ENCODE assay signal across 8 cellular contexts in the genomic region with DNA sequence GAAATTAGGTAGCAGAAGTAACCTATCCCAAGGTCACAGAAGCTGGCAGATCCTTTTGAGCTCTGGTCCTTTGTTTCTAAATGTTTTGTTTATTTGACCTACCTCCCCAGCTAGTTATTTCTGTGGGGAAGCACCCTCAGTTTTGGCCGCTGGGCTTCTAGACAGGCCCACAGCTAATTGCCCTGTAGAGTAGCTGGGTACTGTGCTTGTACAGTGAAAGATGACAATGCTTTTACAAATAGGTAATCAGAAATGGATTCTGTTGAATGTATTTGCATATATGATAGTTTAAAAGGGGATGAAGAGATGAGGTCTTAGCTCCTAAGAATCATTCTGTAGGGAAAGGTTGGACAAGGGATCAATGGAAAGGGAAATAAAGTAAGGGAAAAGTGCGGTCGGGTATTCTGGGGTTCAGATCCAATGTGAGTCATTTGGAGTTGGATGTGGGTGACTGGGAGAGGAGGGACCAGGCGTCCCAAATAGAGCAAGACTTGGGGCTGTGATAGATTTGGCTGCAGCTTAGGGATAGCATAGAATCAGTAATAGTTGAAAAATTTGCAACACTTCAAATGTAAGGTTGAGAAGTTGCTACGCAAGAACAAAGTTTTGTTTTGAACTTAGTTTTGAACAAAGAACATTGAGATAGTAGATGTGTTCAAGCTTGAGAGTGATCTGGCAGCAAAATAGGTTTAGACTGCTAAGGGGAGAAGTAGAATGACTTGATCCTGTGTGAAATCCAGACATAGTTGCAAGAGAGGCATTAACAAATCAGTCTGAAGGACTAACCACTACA. TPM values are rescaled to one million over a fixed set of nuclear protein-coding genes. Genes with fewer than 3 reads are reported as not detected.
DNase-seq lines count a peak whose midpoint lies in the region; ATAC-seq, FAIRE-seq and TF ChIP-seq lines count a peak whose summit lies in the region.

No MANE protein-coding gene starts in this region.

- FAIRE-seq in GM12892 (lab: Jason Lieb, UNC): no peak

- peaks cover 4% of the 10 kb centered on the region for H3K4me1 ChIP-seq in fibroblast of lung (ENCODE audit: control insufficient read depth, extremely low read depth, insufficient read depth, low read length)

- no peaks in the 10 kb centered on the region for H3K27me3 Mint-ChIP-seq in T-helper 17 cell

- H3K4me3 ChIP-seq in GM12875 (ENCODE audit: low read depth, low read length) (peak overlapping the region; percentile 0), fibroblast of lung (replicated peaks in 1 of 4; ENCODE audit: control extremely low read depth in 1 of 4, insufficient read depth in 1 of 4, low read depth in 3 of 4, low read length in 4 of 4) (peak overlapping the region; percentile 27 to 97 (median 94)), retinal pigment epithelial cell (ENCODE audit: low read length) (peak overlapping the region; percentile 70)

- peak overlapping the region; percentile 99 for H3K4me3 Mint-ChIP-seq in T-helper 17 cell

- peaks cover 49% of the 10 kb centered on the region for H3K4me1 Mint-ChIP-seq in T-helper 17 cell

- no peak for TF ChIP-seq CTCF in GM12875 (IDR thresholded peaks at IDR 0.05; ENCODE audit: borderline replicate concordance, insufficient read depth, low read depth, low read length)
- TF ChIP-seq CTCF in fibroblast of lung (conservative IDR thresholded peaks at IDR 0.05 in 1 of 2, IDR thresholded peaks at IDR 0.05 in 1 of 2; ENCODE audit: low read depth in 1 of 2, low read length in 2 of 2): no peak
- TF ChIP-seq CTCF in retinal pigment epithelial cell (conservative IDR thresholded peaks at IDR 0.05; ENCODE audit: low read depth, low read length): no peak

- ATAC-seq in T-helper 17 cell: no peak
- ATAC-seq in HG03025 (IDR thresholded peaks at IDR 0.05; ENCODE audit: low FRiP score, unreplicated experiment): no peak

- H3K27ac ChIP-seq in fibroblast of lung (ENCODE audit: insufficient read depth, low read length): no peak overlapping the region

- peak overlapping the region; percentile 96 for H3K27ac Mint-ChIP-seq in T-helper 17 cell

- H3K27me3 ChIP-seq in fibroblast of lung (ENCODE audit: control insufficient read depth, insufficient read depth, low read length): no peaks in the 10 kb centered on the region

- H3K9ac ChIP-seq in fibroblast of lung (ENCODE audit: insufficient read depth, low read length): no peak overlapping the region

- H3K79me2 ChIP-seq in fibroblast of lung (ENCODE audit: control insufficient read depth, insufficient read depth, low read length): peaks cover 78% of the 10 kb centered on the region

- no peaks in the 10 kb centered on the region for H4K20me1 ChIP-seq in fibroblast of lung (ENCODE audit: control insufficient read depth, extremely low read depth, insufficient read depth, low read length)

- peak overlapping the region; percentile 77 for H3K4me2 ChIP-seq in fibroblast of lung (ENCODE audit: extremely low read depth, insufficient read depth, low read length)

- H3K36me3 Mint-ChIP-seq in T-helper 17 cell (ENCODE audit: low read depth): peaks cover 4% of the 10 kb centered on the region

- DNase-seq in T-helper 17 cell (no peak), fibroblast of lung (ENCODE audit: low read depth in 2 of 2) (peak; percentile 21 to 23), retinal pigment epithelial cell (ENCODE audit: low read depth) (no peak), GOT3 (lab: John Stamatoyannopoulos, UW) (no peak), GM12892 (ENCODE audit: insufficient read length) (no peak)
- no peak for DNase-seq in activated effector memory CD4-positive, alpha-beta T cell treated with anti-CD3 and anti-CD28 coated beads, Interleukin-2, amount 50 U/mL, for 16 hours

- no peak for TF ChIP-seq POLR2A in GM12892 (IDR thresholded peaks at IDR 0.05; ENCODE audit: low read depth, low read length)

- H2AFZ ChIP-seq in fibroblast of lung (ENCODE audit: low read length): no peak overlapping the region

- H3K9me3 ChIP-seq in T-helper 17 cell (ENCODE audit: control insufficient read depth, low read length, poor library complexity, severe bottlenecking) (no peaks in the 10 kb centered on the region), fibroblast of lung (ENCODE audit: control insufficient read depth, insufficient read depth, low read depth, low read length) (no peaks in the 10 kb centered on the region)

- no peaks in the 10 kb centered on the region for H3K36me3 ChIP-seq in fibroblast of lung (ENCODE audit: control insufficient read depth, insufficient read depth, low read length)

RNA-seq across cellular contexts. Expression of gene NUDT4, which starts 3.7 kb away (rescaled TPM):
- total RNA-seq in T-helper 17 cell: 10 to 100 TPM; 60.4 to 78.8 TPM
- total RNA-seq in fibroblast of lung: 73.5 and 80.9 TPM in 2 replicates
- 56.6 and 60.3 TPM in 2 replicates for polyA plus RNA-seq in fibroblast of lung
- polyA plus RNA-seq in fibroblast of lung (2012): 37.7 and 41.5 TPM in 2 replicates
- 5.1 and 7.3 TPM in 2 replicates for polyA minus RNA-seq in fibroblast of lung (ENCODE audit: low replicate concordance)
- polyA plus RNA-seq in GM12892 (2012; ENCODE audit: missing spikeins): 84.4 TPM

Comparison
In these comparisons a context has a peak if more than half of its experiments do, and no peak if none do; other contexts are left out.
1. H3K4me3 ChIP-seq: peak in every context shown above with its lines; median percentile 94 in fibroblast of lung; 70 in retinal pigment epithelial cell; 0 in GM12875.
2. DNase-seq: peak in fibroblast of lung (2 of 2); none in T-helper 17 cell (0 of 3), retinal pigment epithelial cell (single experiment), GOT3 (single experiment), activated effector memory CD4-positive, alpha-beta T cell treated with anti-CD3 and anti-CD28 coated beads, Interleukin-2, amount 50 U/mL, for 16 hours (single experiment) and GM12892 (single experiment).